Comparison of ENCODE assay signal across 20 cellular contexts in genomic region chr6:137805622-137806021, GRCh38.
DNase-seq lines count a peak whose midpoint lies in the region; ATAC-seq and TF ChIP-seq lines count a peak whose summit lies in the region.
"Had no signal": no experiment of that assay in that cellular context is flagged by ENCODE, and none has a peak within 500 bp of the region (broad histone marks: within the 10 kb centered on the region; RNA-seq: fewer than 3 reads in every experiment).

No MANE protein-coding gene starts in this region.

- no peak for TF ChIP-seq POLR2A in esophagus muscularis mucosa (IDR thresholded peaks at IDR 0.05; ENCODE audit: low read depth)

- intact Hi-C loops in CD4-positive, alpha-beta T cell (cut with DNase I, micrococcal nuclease), result loop anchor here in 1 of 2 experiments (10.0 kb wide), 1 partner anchor 169 kb away; no protein-coding TSS in a partner anchor
- intact Hi-C loops in esophagus muscularis mucosa (cut with DNase I), result no loop called here
- intact Hi-C loops in activated T-helper 2 cell treated with anti-CD3 and anti-CD28 coated beads, Interferon-gamma antibody, Interleukin-2, Interleukin-4, amounts not matched to agents 10 μg/mL and 5 μg/mL and 100 μg/mL, durations not matched to agents 14 hours and 24 hours and 36 hours (cut with micrococcal nuclease), result no loop called here

- H2AFZ ChIP-seq in smooth muscle cell (ENCODE audit: low read depth), result no peak overlapping the region

- H3K4me3 ChIP-seq in esophagus muscularis mucosa (no peak overlapping the region), rectal smooth muscle tissue (ENCODE audit: low read length) (no peak overlapping the region), smooth muscle cell (no peak overlapping the region)
- H3K4me3 ChIP-seq: BLaER1 treated with 17β-estradiol and CSF1 and Interleukin-3, amounts not matched to agents 10 nM and 100 nM had no signal

- H3K27me3 Mint-ChIP-seq in CD4-positive, alpha-beta T cell, result no peaks in the 10 kb centered on the region
- H3K27me3 Mint-ChIP-seq in activated CD8-positive, alpha-beta T cell treated with anti-CD3 and anti-CD28 coated beads, Interleukin-2, amount 10 ng/mL, durations not matched to agents 7 days and 5 days (ENCODE audit: low read depth), result no peaks in the 10 kb centered on the region
- no peaks in the 10 kb centered on the region for H3K27me3 Mint-ChIP-seq in activated T-helper 2 cell treated with anti-CD3 and anti-CD28 coated beads, Interferon-gamma antibody, Interleukin-2, Interleukin-4, amounts not matched to agents 10 μg/mL and 5 μg/mL and 100 μg/mL, durations not matched to agents 14 hours and 24 hours and 36 hours (ENCODE audit: low read depth)
- H3K27me3 Mint-ChIP-seq: activated naive CD8-positive, alpha-beta T cell; effector memory CD8-positive, alpha-beta T cell; natural killer cell treated with Interleukin-12 subunit alpha and Interleukin-12 subunit beta and Interleukin-15 and Interleukin-18, amount 100 ng/mL, for 72 hours; stimulated activated naive CD8-positive, alpha-beta T cell treated with anti-CD3 and anti-CD28 coated beads, Interleukin-15, amount 100 ng/mL, for 72 hours had no signal

- no peak for DNase-seq in CD4-positive, alpha-beta T cell
- DNase-seq in esophagus muscularis mucosa (ENCODE audit: extremely low spot score) (no peak), left lobe of liver (ENCODE audit: low spot score) (no peak), NCI-H82 (lab: John Stamatoyannopoulos, UW) (no peak), smooth muscle cell (lab: John Stamatoyannopoulos, UW; ENCODE audit: unreplicated experiment) (no peak)
- no peak for DNase-seq in activated CD8-positive, alpha-beta T cell treated with anti-CD3 and anti-CD28 coated beads, Interleukin-2, amount 10 ng/mL, durations not matched to agents 7 days and 5 days
- no peak for DNase-seq in activated T-helper 2 cell treated with anti-CD3 and anti-CD28 coated beads, Interferon-gamma antibody, Interleukin-2, Interleukin-4, amounts not matched to agents 10 μg/mL and 5 μg/mL and 100 μg/mL, durations not matched to agents 14 hours and 24 hours and 36 hours (ENCODE audit: low spot score)
- DNase-seq: ACHN; activated CD4-positive, alpha-beta T cell treated with anti-CD3 and anti-CD28 coated beads for 1 hour; effector memory CD8-positive, alpha-beta T cell; NCI-H1436; NCI-H2171; NCI-H524 treated with DMSO at 0.1 percent for 48 hours; stimulated activated CD4-positive, alpha-beta T cell treated with anti-CD3 and anti-CD28 coated beads, Interleukin-4, amount 100 ng/mL, for 24 hours; stimulated activated naive CD8-positive, alpha-beta T cell treated with anti-CD3 and anti-CD28 coated beads, Interleukin-15, amount 100 ng/mL, for 72 hours; SW 1271 had no signal

- no peaks in the 10 kb centered on the region for H3K36me3 Mint-ChIP-seq in CD4-positive, alpha-beta T cell (ENCODE audit: low read depth)
- H3K36me3 Mint-ChIP-seq in activated CD8-positive, alpha-beta T cell treated with anti-CD3 and anti-CD28 coated beads, Interleukin-2, amount 10 ng/mL, durations not matched to agents 7 days and 5 days (ENCODE audit: low read depth), result peaks cover 12% of the 10 kb centered on the region
- peaks cover 9% of the 10 kb centered on the region for H3K36me3 Mint-ChIP-seq in activated T-helper 2 cell treated with anti-CD3 and anti-CD28 coated beads, Interferon-gamma antibody, Interleukin-2, Interleukin-4, amounts not matched to agents 10 μg/mL and 5 μg/mL and 100 μg/mL, durations not matched to agents 14 hours and 24 hours and 36 hours (ENCODE audit: low read depth)

- H3K9me3 Mint-ChIP-seq in CD4-positive, alpha-beta T cell, result no peaks in the 10 kb centered on the region
- peaks cover 6% of the 10 kb centered on the region for H3K9me3 Mint-ChIP-seq in activated CD8-positive, alpha-beta T cell treated with anti-CD3 and anti-CD28 coated beads, Interleukin-2, amount 10 ng/mL, durations not matched to agents 7 days and 5 days (ENCODE audit: insufficient read depth)
- H3K9me3 Mint-ChIP-seq in activated T-helper 2 cell treated with anti-CD3 and anti-CD28 coated beads, Interferon-gamma antibody, Interleukin-2, Interleukin-4, amounts not matched to agents 10 μg/mL and 5 μg/mL and 100 μg/mL, durations not matched to agents 14 hours and 24 hours and 36 hours, result peaks cover 8% of the 10 kb centered on the region
- H3K9me3 Mint-ChIP-seq: effector memory CD8-positive, alpha-beta T cell had no signal

- H3K4me1 ChIP-seq in esophagus muscularis mucosa, result peaks cover 14 to 70% (median 46%) of the 10 kb centered on the region in 4 donors
- peaks cover 7% of the 10 kb centered on the region for H3K4me1 ChIP-seq in rectal smooth muscle tissue (ENCODE audit: control insufficient read depth, insufficient read depth, low read length)
- no peaks in the 10 kb centered on the region for H3K4me1 ChIP-seq in smooth muscle cell (ENCODE audit: low read depth)

- H3K9me3 ChIP-seq in CD4-positive, alpha-beta T cell (ENCODE audit: control insufficient read depth, low read length), result no peaks in the 10 kb centered on the region
- H3K9me3 ChIP-seq in esophagus muscularis mucosa (no peaks in the 10 kb centered on the region), smooth muscle cell (replicated peaks; ENCODE audit: low read depth) (no peaks in the 10 kb centered on the region)

- no peaks in the 10 kb centered on the region for H4K20me1 ChIP-seq in smooth muscle cell (ENCODE audit: low read depth)
- H4K20me1 ChIP-seq: BLaER1 treated with 17β-estradiol and CSF1 and Interleukin-3, amounts not matched to agents 10 nM and 100 nM had no signal

- POLR2A ChIA-PET in CD4-positive, alpha-beta T cell (lab: Charles Lee), result interaction anchor here (1.2 to 2.7 kb wide), 3 partner anchors 18 to 62 kb away, joined by 3 to 16 read pairs (median 5); partner anchors contain the start of gene TNFAIP3
- POLR2A ChIA-PET in activated CD8-positive, alpha-beta T cell treated with anti-CD3 and anti-CD28 coated beads, Interleukin-2, amount 10 ng/mL, durations not matched to agents 7 days and 5 days (lab: Charles Lee), result interaction anchor here (1.2 kb wide), 1 partner anchor 61 kb away, joined by 3 read pairs; no protein-coding TSS in a partner anchor

- H3K27ac ChIP-seq in CD4-positive, alpha-beta T cell (ENCODE audit: low read depth, low read length), result no peak overlapping the region
- H3K27ac ChIP-seq in esophagus muscularis mucosa (replicated peaks in 1 of 4), result peak overlapping the region; percentile 81 to 85 (median 83)
- peak overlapping the region; percentile 72 for H3K27ac ChIP-seq in rectal smooth muscle tissue (ENCODE audit: low read depth, low read length)
- H3K27ac ChIP-seq in smooth muscle cell (ENCODE audit: low read depth), result no peak overlapping the region
- H3K27ac ChIP-seq: BLaER1 treated with 17β-estradiol and CSF1 and Interleukin-3, amounts not matched to agents 10 nM and 100 nM had no signal

- no peaks in the 10 kb centered on the region for H3K27me3 ChIP-seq in CD4-positive, alpha-beta T cell (ENCODE audit: control insufficient read depth, insufficient read depth, low read length)
- no peaks in the 10 kb centered on the region for H3K27me3 ChIP-seq in esophagus muscularis mucosa
- H3K27me3 ChIP-seq in rectal smooth muscle tissue (ENCODE audit: control insufficient read depth, insufficient read depth, low read length), result no peaks in the 10 kb centered on the region
- no peaks in the 10 kb centered on the region for H3K27me3 ChIP-seq in smooth muscle cell (ENCODE audit: low read depth)
- H3K27me3 ChIP-seq: BLaER1 treated with 17β-estradiol and CSF1 and Interleukin-3, amounts not matched to agents 10 nM and 100 nM had no signal

- no peak overlapping the region for H3K4me3 Mint-ChIP-seq in CD4-positive, alpha-beta T cell
- H3K4me3 Mint-ChIP-seq in activated CD8-positive, alpha-beta T cell treated with anti-CD3 and anti-CD28 coated beads, Interleukin-2, amount 10 ng/mL, durations not matched to agents 7 days and 5 days, result no peak overlapping the region
- no peak overlapping the region for H3K4me3 Mint-ChIP-seq in activated T-helper 2 cell treated with anti-CD3 and anti-CD28 coated beads, Interferon-gamma antibody, Interleukin-2, Interleukin-4, amounts not matched to agents 10 μg/mL and 5 μg/mL and 100 μg/mL, durations not matched to agents 14 hours and 24 hours and 36 hours (ENCODE audit: low read depth)
- H3K4me3 Mint-ChIP-seq: activated naive CD8-positive, alpha-beta T cell; effector memory CD8-positive, alpha-beta T cell; natural killer cell treated with Interleukin-12 subunit alpha and Interleukin-12 subunit beta and Interleukin-15 and Interleukin-18, amount 100 ng/mL, for 72 hours; stimulated activated naive CD8-positive, alpha-beta T cell treated with anti-CD3 and anti-CD28 coated beads, Interleukin-15, amount 100 ng/mL, for 72 hours had no signal

- no peak for TF ChIP-seq CTCF in CD4-positive, alpha-beta T cell (IDR thresholded peaks at IDR 0.05)
- TF ChIP-seq CTCF in esophagus muscularis mucosa (IDR thresholded peaks at IDR 0.05), result no peak
- no peak for TF ChIP-seq CTCF in smooth muscle cell (IDR thresholded peaks at IDR 0.05; ENCODE audit: borderline replicate concordance, insufficient read depth, poor library complexity, severe bottlenecking)

- H3K4me1 Mint-ChIP-seq in CD4-positive, alpha-beta T cell (ENCODE audit: low read depth), result peaks cover 55% of the 10 kb centered on the region
- peaks cover 31% of the 10 kb centered on the region for H3K4me1 Mint-ChIP-seq in activated CD8-positive, alpha-beta T cell treated with anti-CD3 and anti-CD28 coated beads, Interleukin-2, amount 10 ng/mL, durations not matched to agents 7 days and 5 days (ENCODE audit: low read depth)
- peaks cover 51% of the 10 kb centered on the region for H3K4me1 Mint-ChIP-seq in activated T-helper 2 cell treated with anti-CD3 and anti-CD28 coated beads, Interferon-gamma antibody, Interleukin-2, Interleukin-4, amounts not matched to agents 10 μg/mL and 5 μg/mL and 100 μg/mL, durations not matched to agents 14 hours and 24 hours and 36 hours (ENCODE audit: low read depth)

- H3K79me2 ChIP-seq in smooth muscle cell (ENCODE audit: low read depth), result no peaks in the 10 kb centered on the region

- CTCF ChIA-PET in CD4-positive, alpha-beta T cell (lab: Charles Lee), result no interaction called here
- CTCF ChIA-PET in activated CD8-positive, alpha-beta T cell treated with anti-CD3 and anti-CD28 coated beads, Interleukin-2, amount 10 ng/mL, durations not matched to agents 7 days and 5 days (lab: Charles Lee), result interaction anchor here (0.6 to 17.2 kb wide), 3 partner anchors 36 to 97 kb away, joined by 3 to 399 read pairs (median 11); partner anchors contain the start of gene TNFAIP3

- no peak for ATAC-seq in CD4-positive, alpha-beta T cell (ENCODE audit: poor library complexity)
- ATAC-seq in left lobe of liver, result peak; percentile 55
- no peak for ATAC-seq in activated CD8-positive, alpha-beta T cell treated with anti-CD3 and anti-CD28 coated beads, Interleukin-2, amount 10 ng/mL, durations not matched to agents 7 days and 5 days
- ATAC-seq: effector memory CD8-positive, alpha-beta T cell; natural killer cell treated with Interleukin-12 subunit alpha and Interleukin-12 subunit beta and Interleukin-15 and Interleukin-18, amount 100 ng/mL, for 72 hours; stimulated activated naive CD8-positive, alpha-beta T cell treated with anti-CD3 and anti-CD28 coated beads, Interleukin-15, amount 100 ng/mL, for 72 hours had no signal

- no peak for TF ChIP-seq EP300 in esophagus muscularis mucosa (IDR thresholded peaks at IDR 0.05)

- H3K27ac Mint-ChIP-seq in CD4-positive, alpha-beta T cell, result peak overlapping the region; percentile 52
- H3K27ac Mint-ChIP-seq in activated CD8-positive, alpha-beta T cell treated with anti-CD3 and anti-CD28 coated beads, Interleukin-2, amount 10 ng/mL, durations not matched to agents 7 days and 5 days, result no peak overlapping the region
- no peak overlapping the region for H3K27ac Mint-ChIP-seq in activated T-helper 2 cell treated with anti-CD3 and anti-CD28 coated beads, Interferon-gamma antibody, Interleukin-2, Interleukin-4, amounts not matched to agents 10 μg/mL and 5 μg/mL and 100 μg/mL, durations not matched to agents 14 hours and 24 hours and 36 hours
- H3K27ac Mint-ChIP-seq: stimulated activated naive CD8-positive, alpha-beta T cell treated with anti-CD3 and anti-CD28 coated beads, Interleukin-15, amount 100 ng/mL, for 72 hours had no signal

- H3K4me2 ChIP-seq in smooth muscle cell, result no peak overlapping the region
- H3K4me2 ChIP-seq: BLaER1 treated with 17β-estradiol and CSF1 and Interleukin-3, amounts not matched to agents 10 nM and 100 nM had no signal

- no peaks in the 10 kb centered on the region for H3F3A ChIP-seq in smooth muscle cell (ENCODE audit: low read depth)

- H3K36me3 ChIP-seq in esophagus muscularis mucosa (no peaks in the 10 kb centered on the region), rectal smooth muscle tissue (ENCODE audit: control insufficient read depth, insufficient read depth, low read length) (no peaks in the 10 kb centered on the region), smooth muscle cell (ENCODE audit: low read depth) (no peaks in the 10 kb centered on the region)
- H3K36me3 ChIP-seq: BLaER1 treated with 17β-estradiol and CSF1 and Interleukin-3, amounts not matched to agents 10 nM and 100 nM had no signal

- WGBS in esophagus muscularis mucosa, result 83% methylated on average over 7 of the region's 7 CpGs
- WGBS in smooth muscle cell (ENCODE audit: low lambda C conversion rate), result 80% methylated on average over 7 of the region's 7 CpGs

- H3K9ac ChIP-seq in rectal smooth muscle tissue (ENCODE audit: low read length) (no peak overlapping the region), smooth muscle cell (ENCODE audit: low read depth) (no peak overlapping the region)
- H3K9ac ChIP-seq: BLaER1 treated with 17β-estradiol and CSF1 and Interleukin-3, amounts not matched to agents 10 nM and 100 nM had no signal

Comparison
In these comparisons a context has a peak if more than half of its experiments do, and no peak if none do; other contexts are left out.
1. H3K27ac ChIP-seq: peak in esophagus muscularis mucosa (4 of 4) and rectal smooth muscle tissue (single experiment); none in CD4-positive, alpha-beta T cell (single experiment) and smooth muscle cell (single experiment).